In the genomic region with DNA sequence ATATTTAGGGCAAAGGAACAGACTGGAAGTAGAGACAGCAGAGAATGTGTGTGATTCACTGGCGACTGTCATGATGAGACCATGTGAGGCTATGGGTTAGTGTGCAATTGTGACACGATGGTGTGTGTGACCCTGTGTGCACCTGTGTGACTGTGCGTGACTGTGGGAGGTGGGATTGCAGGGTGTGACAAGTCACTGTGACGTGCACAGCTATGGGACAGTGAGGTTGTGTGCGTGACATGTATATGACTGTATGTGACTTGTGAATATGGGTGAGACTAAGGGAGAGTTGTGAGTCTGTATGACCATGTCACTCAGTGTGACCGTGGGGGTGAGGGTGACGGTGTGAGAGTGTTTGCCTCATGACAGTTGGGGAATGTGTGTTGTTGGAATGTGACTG, we compare ENCODE assay signal across 2 cellular contexts.
TF ChIP-seq lines count a peak whose summit lies in the region.

No MANE protein-coding gene starts in this region.

TF ChIP-seq in GM23338, 12 proteins besides CTCF, POLR2A, EP300 and RAD21:
- TF ChIP-seq CREB1 (CRISPR knock-in tag; IDR thresholded peaks at IDR 0.05; ENCODE audit: low read depth), result no peak
- no peak for TF ChIP-seq ZNF331 (CRISPR knock-in tag; IDR thresholded peaks at IDR 0.05; ENCODE audit: low read depth)
- no peak for TF ChIP-seq EZH2 (IDR thresholded peaks at IDR 0.05; ENCODE audit: low read depth, unreplicated experiment)
- TF ChIP-seq, protein P1, sequence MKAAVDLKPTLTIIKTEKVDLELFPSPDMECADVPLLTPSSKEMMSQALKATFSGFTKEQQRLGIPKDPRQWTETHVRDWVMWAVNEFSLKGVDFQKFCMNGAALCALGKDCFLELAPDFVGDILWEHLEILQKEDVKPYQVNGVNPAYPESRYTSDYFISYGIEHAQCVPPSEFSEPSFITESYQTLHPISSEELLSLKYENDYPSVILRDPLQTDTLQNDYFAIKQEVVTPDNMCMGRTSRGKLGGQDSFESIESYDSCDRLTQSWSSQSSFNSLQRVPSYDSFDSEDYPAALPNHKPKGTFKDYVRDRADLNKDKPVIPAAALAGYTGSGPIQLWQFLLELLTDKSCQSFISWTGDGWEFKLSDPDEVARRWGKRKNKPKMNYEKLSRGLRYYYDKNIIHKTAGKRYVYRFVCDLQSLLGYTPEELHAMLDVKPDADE (IDR thresholded peaks at IDR 0.05), result no peak
- no peak for TF ChIP-seq EZH2phosphoT487 (IDR thresholded peaks at IDR 0.05; ENCODE audit: unreplicated experiment)
- no peak for TF ChIP-seq POLR2AphosphoS5 (IDR thresholded peaks at IDR 0.05; ENCODE audit: low read depth)

TF ChIP-seq in K562, 482 proteins besides CTCF, POLR2A, EP300 and RAD21:
- TF ChIP-seq CHD4 (IDR thresholded peaks at IDR 0.05; ENCODE audit: insufficient read depth, insufficient replicate concordance, low read depth, low read length, poor library complexity, severe bottlenecking), result no peak
- no peak for TF ChIP-seq GATA2 (CRISPR knock-in tag; IDR thresholded peaks at IDR 0.05)
- TF ChIP-seq HDAC1 (IDR thresholded peaks at IDR 0.05), result 0 out of 4 replicates have a peak, but pooled peaks of 1 of the 2 experiments have one; percentile 17
- TF ChIP-seq, protein P2, sequence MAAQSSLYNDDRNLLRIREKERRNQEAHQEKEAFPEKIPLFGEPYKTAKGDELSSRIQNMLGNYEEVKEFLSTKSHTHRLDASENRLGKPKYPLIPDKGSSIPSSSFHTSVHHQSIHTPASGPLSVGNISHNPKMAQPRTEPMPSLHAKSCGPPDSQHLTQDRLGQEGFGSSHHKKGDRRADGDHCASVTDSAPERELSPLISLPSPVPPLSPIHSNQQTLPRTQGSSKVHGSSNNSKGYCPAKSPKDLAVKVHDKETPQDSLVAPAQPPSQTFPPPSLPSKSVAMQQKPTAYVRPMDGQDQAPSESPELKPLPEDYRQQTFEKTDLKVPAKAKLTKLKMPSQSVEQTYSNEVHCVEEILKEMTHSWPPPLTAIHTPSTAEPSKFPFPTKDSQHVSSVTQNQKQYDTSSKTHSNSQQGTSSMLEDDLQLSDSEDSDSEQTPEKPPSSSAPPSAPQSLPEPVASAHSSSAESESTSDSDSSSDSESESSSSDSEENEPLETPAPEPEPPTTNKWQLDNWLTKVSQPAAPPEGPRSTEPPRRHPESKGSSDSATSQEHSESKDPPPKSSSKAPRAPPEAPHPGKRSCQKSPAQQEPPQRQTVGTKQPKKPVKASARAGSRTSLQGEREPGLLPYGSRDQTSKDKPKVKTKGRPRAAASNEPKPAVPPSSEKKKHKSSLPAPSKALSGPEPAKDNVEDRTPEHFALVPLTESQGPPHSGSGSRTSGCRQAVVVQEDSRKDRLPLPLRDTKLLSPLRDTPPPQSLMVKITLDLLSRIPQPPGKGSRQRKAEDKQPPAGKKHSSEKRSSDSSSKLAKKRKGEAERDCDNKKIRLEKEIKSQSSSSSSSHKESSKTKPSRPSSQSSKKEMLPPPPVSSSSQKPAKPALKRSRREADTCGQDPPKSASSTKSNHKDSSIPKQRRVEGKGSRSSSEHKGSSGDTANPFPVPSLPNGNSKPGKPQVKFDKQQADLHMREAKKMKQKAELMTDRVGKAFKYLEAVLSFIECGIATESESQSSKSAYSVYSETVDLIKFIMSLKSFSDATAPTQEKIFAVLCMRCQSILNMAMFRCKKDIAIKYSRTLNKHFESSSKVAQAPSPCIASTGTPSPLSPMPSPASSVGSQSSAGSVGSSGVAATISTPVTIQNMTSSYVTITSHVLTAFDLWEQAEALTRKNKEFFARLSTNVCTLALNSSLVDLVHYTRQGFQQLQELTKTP (IDR thresholded peaks at IDR 0.05; ENCODE audit: low read depth in 1 of 2, partially characterized antibody in 2 of 2), result no peak
- TF ChIP-seq CHCHD3 (CRISPR knock-in tag; IDR thresholded peaks at IDR 0.05), result no peak
- no peak for TF ChIP-seq NR2F6 (CRISPR knock-in tag; IDR thresholded peaks at IDR 0.05)
- TF ChIP-seq HNRNPK (IDR thresholded peaks at IDR 0.05; ENCODE audit: low read depth, low read length, poor library complexity, severe bottlenecking), result no peak
